ENCODE assay signal across 30 cellular contexts in genomic region chr20:21146242-21146641, GRCh38. TPM values are rescaled to one million over a fixed set of nuclear protein-coding genes. Genes with fewer than 3 reads are reported as not detected.
"Had no signal": no experiment of that assay in that cellular context is flagged by ENCODE, and none has a peak within 500 bp of the region (broad histone marks: within the 10 kb centered on the region; RNA-seq: fewer than 3 reads in every experiment).

No MANE protein-coding gene starts in this region.

- H3K4me3 ChIP-seq: adrenal gland, body of pancreas, esophagus muscularis mucosa, gastrocnemius medialis, heart left ventricle had no signal

- H3K4me1 ChIP-seq: adrenal gland, body of pancreas, esophagus muscularis mucosa, foreskin keratinocyte, gastrocnemius medialis, heart left ventricle had no signal

- ATAC-seq: activated CD4-positive, alpha-beta T cell treated with anti-CD3 and anti-CD28 coated beads for 36 hours; activated CD8-positive, alpha-beta memory T cell treated with anti-CD3 and anti-CD28 coated beads, Interleukin-2, amount 10 ng/mL, durations not matched to agents 7 days and 5 days; activated CD8-positive, alpha-beta T cell treated with anti-CD3 and anti-CD28 coated beads, Interleukin-2, amount 10 ng/mL, durations not matched to agents 7 days and 5 days; activated naive CD8-positive, alpha-beta T cell treated with anti-CD3 and anti-CD28 coated beads, Interleukin-2, amount 50 U/mL, for 24 hours; body of pancreas; effector memory CD8-positive, alpha-beta T cell; foreskin keratinocyte; gastrocnemius medialis; heart left ventricle had no signal

- DNase-seq: activated CD4-positive, alpha-beta memory T cell treated with anti-CD3 and anti-CD28 coated beads for 36 hours; activated CD4-positive, alpha-beta T cell treated with anti-CD3 and anti-CD28 coated beads for 36 hours; activated CD4-positive, alpha-beta T cell treated with anti-CD3 and anti-CD28 coated beads, Interleukin-2, amount 10 ng/mL, durations not matched to agents 24 days and 14 days; activated CD4-positive, CD25-positive, alpha-beta regulatory T cell; activated CD4-positive, CD25-positive, alpha-beta regulatory T cell treated with anti-CD3 and anti-CD28 coated beads, Interleukin-2, amount 50 U/mL, for 72 hours; activated CD8-positive, alpha-beta memory T cell treated with anti-CD3 and anti-CD28 coated beads, Interleukin-2, amount 10 ng/mL, durations not matched to agents 7 days and 5 days; activated CD8-positive, alpha-beta memory T cell treated with anti-CD3 and anti-CD28 coated beads, Interleukin-2, amount 50 U/mL, for 4 hours; activated CD8-positive, alpha-beta T cell treated with anti-CD3 and anti-CD28 coated beads, Interleukin-2, amount 10 ng/mL, durations not matched to agents 7 days and 5 days; activated effector memory CD4-positive, alpha-beta T cell treated with anti-CD3 and anti-CD28 coated beads, Interleukin-2, amount 50 U/mL, for 16 hours; activated naive CD4-positive, alpha-beta T cell treated with anti-CD3 and anti-CD28 coated beads for 36 hours; activated naive CD8-positive, alpha-beta T cell treated with anti-CD3 and anti-CD28 coated beads for 36 hours; activated naive CD8-positive, alpha-beta T cell treated with anti-CD3 and anti-CD28 coated beads, Interleukin-2, amount 50 U/mL, for 24 hours; activated T-cell treated with anti-CD3 and anti-CD28 coated beads, Interleukin-2, amount 50 U/mL, for 1 hour; activated T-cell treated with anti-CD3 and anti-CD28 coated beads, Interleukin-2, amount 50 U/mL, for 48 hours; adrenal gland; amygdala; aorta; body of pancreas; caudate nucleus; cortex of kidney; dermis blood vessel endothelial cell; effector CD4-positive, alpha-beta T cell; effector memory CD8-positive, alpha-beta T cell; erythroblast; foreskin keratinocyte; gastrocnemius medialis; glutamatergic neuron; heart left ventricle; T-helper 2 cell had no signal

- H3K9me3 ChIP-seq: adrenal gland, body of pancreas, esophagus muscularis mucosa, gastrocnemius medialis, heart left ventricle had no signal

- H3K36me3 ChIP-seq: adrenal gland had no signal

- H3K27me3 ChIP-seq: adrenal gland, body of pancreas, esophagus muscularis mucosa, foreskin keratinocyte, gastrocnemius medialis, heart left ventricle had no signal

RNA-seq across cellular contexts. Expression of gene LINC00237, which starts 40.1 kb away (rescaled TPM):
- polyA plus RNA-seq: adrenal gland, foreskin keratinocyte, heart left ventricle had no signal
